Comparison of ENCODE assay signal across 1 cellular context in genomic region chr15:34154725-34155204, GRCh38.
TF ChIP-seq lines count a peak whose summit lies in the region.

No MANE protein-coding gene starts in this region.

TF ChIP-seq in A549, 52 proteins besides CTCF, POLR2A, EP300 and RAD21 (continued from another document):
- TF ChIP-seq MAX (IDR thresholded peaks at IDR 0.05) (peak; percentile 43; the same call in 1 of the 2 replicates), CBX2 (IDR thresholded peaks at IDR 0.05; ENCODE audit: borderline replicate concordance, low read depth) (no peak), GATA3 (IDR thresholded peaks at IDR 0.05; ENCODE audit: borderline replicate concordance) (peak; percentile 71; the same call in 1 of the 2 replicates), MAFK (IDR thresholded peaks at IDR 0.05; ENCODE audit: partially characterized antibody) (peak; percentile 75), FOXS1 (CRISPR knock-in tag; IDR thresholded peaks at IDR 0.05) (no peak), CEBPB (IDR thresholded peaks at IDR 0.05) (peak in 1 of 2 experiments; percentile 29; a peak in 1 of 4 replicates), REST (IDR thresholded peaks at IDR 0.05) (no peak), ZNF302 (CRISPR knock-in tag; IDR thresholded peaks at IDR 0.05) (no peak), ZFP36 (IDR thresholded peaks at IDR 0.05; ENCODE audit: borderline replicate concordance, partially characterized antibody) (peak; percentile 56), BHLHE40 (IDR thresholded peaks at IDR 0.05; ENCODE audit: low read depth, low read length) (no peak), NPAS2 (CRISPR knock-in tag; IDR thresholded peaks at IDR 0.05; ENCODE audit: borderline replicate concordance) (no peak), CBX8 (IDR thresholded peaks at IDR 0.05) (no peak), HMGXB4 (CRISPR knock-in tag; IDR thresholded peaks at IDR 0.05; ENCODE audit: borderline replicate concordance) (no peak), HEYL (CRISPR knock-in tag; IDR thresholded peaks at IDR 0.05) (no peak), SMC3 (IDR thresholded peaks at IDR 0.05) (no peak), JUN (IDR thresholded peaks at IDR 0.05) (no peak), JUNB (IDR thresholded peaks at IDR 0.05) (peak; percentile 77), FOSB (CRISPR knock-in tag; IDR thresholded peaks at IDR 0.05) (0 out of 2 replicates have a peak, but pooled peaks have one; percentile 31), EHF (CRISPR knock-in tag; IDR thresholded peaks at IDR 0.05) (0 out of 2 replicates have a peak, but pooled peaks have one; percentile 36), RNF2 (IDR thresholded peaks at IDR 0.05; ENCODE audit: borderline replicate concordance, low read depth) (no peak), RARB (CRISPR knock-in tag; IDR thresholded peaks at IDR 0.05) (no peak), HES2 (IDR thresholded peaks at IDR 0.05) (peak; percentile 56; the same call in 1 of the 2 replicates), SREBF2 (IDR thresholded peaks at IDR 0.05) (no peak), ATOH8 (CRISPR knock-in tag; IDR thresholded peaks at IDR 0.05; ENCODE audit: low read depth) (peak; percentile 38; the same call in 1 of the 2 replicates), FOSL2 (IDR thresholded peaks at IDR 0.05) (peak; percentile 75), FOSL2 (CRISPR knock-in tag; IDR thresholded peaks at IDR 0.05) (peak; percentile 95), ESRRA (IDR thresholded peaks at IDR 0.05; ENCODE audit: borderline replicate concordance, low read length) (no peak), RFX5 (IDR thresholded peaks at IDR 0.05) (no peak), MYC (IDR thresholded peaks at IDR 0.05; ENCODE audit: borderline replicate concordance, low read length) (no peak), NFE2L2 (conservative IDR thresholded peaks at IDR 0.05; ENCODE audit: low read length) (peak; percentile 29; the same call in 1 of the 2 replicates)
